8 cellular contexts compared by ENCODE assay signal in the genomic region with DNA sequence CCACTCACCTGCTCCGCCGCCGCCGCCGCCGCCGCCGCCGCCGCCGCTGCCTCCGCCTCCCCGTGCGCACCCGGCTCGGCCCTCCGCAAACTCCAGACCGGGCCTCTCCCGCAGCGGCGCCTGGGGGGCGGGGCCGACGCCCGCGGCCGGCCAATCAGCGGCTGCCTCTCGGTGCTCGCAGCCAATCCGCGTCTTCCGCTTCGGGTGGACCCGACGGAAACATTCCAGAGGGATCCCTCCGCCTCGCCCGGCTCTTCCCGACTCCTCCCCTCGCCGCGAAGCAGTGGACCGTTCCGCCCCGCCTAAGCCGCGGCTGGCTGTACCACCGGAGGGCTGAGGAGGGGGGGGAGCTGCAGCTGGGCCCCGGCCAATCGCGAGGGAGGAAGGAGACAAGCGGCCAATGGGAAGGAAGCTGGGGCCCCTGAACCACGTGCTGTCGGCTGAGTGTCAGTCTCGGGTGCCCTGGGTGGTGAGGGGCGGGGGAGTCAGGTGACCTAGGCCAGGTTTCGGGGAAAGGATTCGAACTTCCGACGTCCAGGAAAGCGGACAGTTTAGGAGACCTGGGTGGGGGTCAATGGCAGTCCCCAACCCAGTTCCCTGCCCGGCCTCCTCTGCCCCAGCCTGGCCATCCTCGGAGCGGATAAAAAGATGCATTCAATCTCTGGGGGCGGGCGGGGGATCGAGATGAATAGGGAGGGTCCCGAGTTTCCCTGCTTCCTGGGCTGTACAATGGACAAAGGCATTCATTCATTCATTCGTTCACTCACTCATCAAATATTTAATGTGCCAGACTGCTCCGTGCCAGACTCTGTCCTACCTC. TPM values are rescaled to one million over a fixed set of nuclear protein-coding genes. Genes with fewer than 3 reads are reported as not detected.
DNase-seq lines count a peak whose midpoint lies in the region; ATAC-seq and TF ChIP-seq lines count a peak whose summit lies in the region.

A gene with protein sequence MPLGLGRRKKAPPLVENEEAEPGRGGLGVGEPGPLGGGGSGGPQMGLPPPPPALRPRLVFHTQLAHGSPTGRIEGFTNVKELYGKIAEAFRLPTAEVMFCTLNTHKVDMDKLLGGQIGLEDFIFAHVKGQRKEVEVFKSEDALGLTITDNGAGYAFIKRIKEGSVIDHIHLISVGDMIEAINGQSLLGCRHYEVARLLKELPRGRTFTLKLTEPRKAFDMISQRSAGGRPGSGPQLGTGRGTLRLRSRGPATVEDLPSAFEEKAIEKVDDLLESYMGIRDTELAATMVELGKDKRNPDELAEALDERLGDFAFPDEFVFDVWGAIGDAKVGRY (minus strand): TSS at position 99 of the 820 bp plus-strand sequence. CDS start 13,151 bp downstream, outside the sequence.

- ATAC-seq in HG03196 (IDR thresholded peaks at IDR 0.05; ENCODE audit: unreplicated experiment) = peak; percentile 69
- ATAC-seq in activated CD4-positive, alpha-beta T cell treated with anti-CD3 and anti-CD28 coated beads for 36 hours = peak; percentile 94

- intact Hi-C loops in activated CD4-positive, alpha-beta T cell treated with anti-CD3 and anti-CD28 coated beads for 36 hours (cut with DNase I, micrococcal nuclease) = loop anchor here in 1 of 2 experiments (1.0 kb wide), 2 partner anchors 22 to 33 kb away; a partner anchor contains a TSS

- H3K36me3 Mint-ChIP-seq in activated CD4-positive, alpha-beta T cell treated with anti-CD3 and anti-CD28 coated beads for 36 hours (ENCODE audit: low read depth) = peaks cover 3% of the 10 kb centered on the region
- peaks cover 7% of the 10 kb centered on the region for H3K36me3 Mint-ChIP-seq in chondrocyte (ENCODE audit: low read depth)

- H3K27ac Mint-ChIP-seq in activated CD4-positive, alpha-beta T cell treated with anti-CD3 and anti-CD28 coated beads for 36 hours = peak within 1 kb of the TSS; percentile 74
- peak within 1 kb of the TSS; percentile 74 for H3K27ac Mint-ChIP-seq in chondrocyte (ENCODE audit: unreplicated experiment)

- no peak for TF ChIP-seq CTCF in GM12865 (IDR thresholded peaks at IDR 0.05; ENCODE audit: insufficient read depth, low read depth, low read length, missing control alignments)
- TF ChIP-seq CTCF in chondrocyte (IDR thresholded peaks at IDR 0.05) = no peak

- CTCF ChIA-PET in activated CD4-positive, alpha-beta T cell treated with anti-CD3 and anti-CD28 coated beads for 36 hours (lab: Charles Lee) = interaction anchor here (0.6 to 3.4 kb wide), 10 partner anchors 9 to 360 kb away, joined by 3 to 10 read pairs (median 4); a partner anchor contains a TSS

- H3K4me1 Mint-ChIP-seq in activated CD4-positive, alpha-beta T cell treated with anti-CD3 and anti-CD28 coated beads for 36 hours = peaks cover 21% of the 10 kb centered on the region
- H3K4me1 Mint-ChIP-seq in chondrocyte (ENCODE audit: low read depth) = peaks cover 30% of the 10 kb centered on the region

- no peaks in the 10 kb centered on the region for H3K27me3 Mint-ChIP-seq in activated CD4-positive, alpha-beta T cell treated with anti-CD3 and anti-CD28 coated beads for 36 hours
- no peaks in the 10 kb centered on the region for H3K27me3 Mint-ChIP-seq in chondrocyte (ENCODE audit: low read depth)

- peak within 1 kb of the TSS; percentile 68 for H3K4me3 ChIP-seq in GM12865 (ENCODE audit: low read depth, low read length)

- H3K4me3 Mint-ChIP-seq in activated CD4-positive, alpha-beta T cell treated with anti-CD3 and anti-CD28 coated beads for 36 hours = peak within 1 kb of the TSS; percentile 80
- H3K4me3 Mint-ChIP-seq in chondrocyte (ENCODE audit: unreplicated experiment) = peak within 1 kb of the TSS; percentile 89

- no peaks in the 10 kb centered on the region for H3K9me3 Mint-ChIP-seq in activated CD4-positive, alpha-beta T cell treated with anti-CD3 and anti-CD28 coated beads for 36 hours (ENCODE audit: low read depth)
- H3K9me3 Mint-ChIP-seq in chondrocyte (ENCODE audit: low read depth) = no peaks in the 10 kb centered on the region

- peak; percentile 80 for DNase-seq in GM12865 (ENCODE audit: low read depth)
- DNase-seq in NCI-H460 (ENCODE audit: extremely low read depth, low read depth) = peak; percentile 94
- peak; percentile 89 for DNase-seq in activated CD4-positive, alpha-beta T cell treated with anti-CD3 and anti-CD28 coated beads for 36 hours
- DNase-seq in chondrocyte (ENCODE audit: low spot score) = peak; percentile 100
- peak; percentile 99 for DNase-seq in islet precursor cell
- peak; percentile 65 to 76 for DNase-seq in stimulated activated CD4-positive, alpha-beta T cell treated with anti-CD3 and anti-CD28 coated beads, Interleukin-12 subunit alpha, Interleukin-12 subunit beta, amount 100 ng/mL, for 24 hours (ENCODE audit: low read depth in 2 of 2)
- no peak for DNase-seq in NK-92 treated with Interleukin-12 subunit alpha and Interleukin-12 subunit beta, amount 100 ng/mL, for 24 hours (lab: John Stamatoyannopoulos, UW)

- POLR2A ChIA-PET in activated CD4-positive, alpha-beta T cell treated with anti-CD3 and anti-CD28 coated beads for 36 hours (lab: Charles Lee) = interaction anchor here (0.6 to 1.2 kb wide), 2 partner anchors 21 to 360 kb away, joined by 3 read pairs; a partner anchor contains a TSS

RNA-seq across cellular contexts. Expression of the gene that starts here (rescaled TPM):
- 55.0 and 58.7 TPM in 2 replicates for total RNA-seq in NCI-H460 (2014; rRNA removed; shearing (Covaris generic))
- polyA plus RNA-seq in NCI-H460 (2014; cell fraction: nucleus; rRNA removed) = 77.0 and 91.0 TPM in 2 replicates
- total RNA-seq in activated CD4-positive, alpha-beta T cell treated with anti-CD3 and anti-CD28 coated beads for 36 hours = 10 to 100 TPM; 19.3 to 25.7 TPM
- total RNA-seq in chondrocyte = 83.7 to 107 TPM (median 99.6 TPM) in 3 replicates
